9 cellular contexts compared by ENCODE assay signal in the genomic region with DNA sequence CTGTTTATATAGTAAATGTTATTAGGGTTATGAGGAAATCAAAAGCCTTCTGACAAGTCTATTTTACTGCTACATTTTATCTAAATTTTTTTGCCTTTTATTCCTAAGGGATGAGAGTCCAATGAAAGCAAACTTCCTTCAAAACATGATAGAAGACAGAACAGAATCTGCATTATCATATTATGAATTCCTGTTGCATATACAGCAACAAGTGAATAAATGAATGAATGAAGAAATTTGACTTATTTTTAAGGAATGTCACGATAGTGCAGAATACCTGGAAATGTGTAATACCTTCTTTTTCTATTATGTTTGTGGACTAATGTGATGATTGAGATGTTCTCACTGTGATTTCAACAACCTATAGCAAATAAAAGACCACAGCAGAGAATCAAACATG.
"Had no signal": no experiment of that assay in that cellular context is flagged by ENCODE, and none has a peak within 500 bp of the region (broad histone marks: within the 10 kb centered on the region; RNA-seq: fewer than 3 reads in every experiment).

No MANE protein-coding gene starts in this region.

- ATAC-seq: HCT116, K562 had no signal

- H3K4me3 ChIP-seq: GM23248, HAP-1, K562 had no signal

- H3K4me1 ChIP-seq: HAP-1 had no signal

- DNase-seq: GM23248, GOT3, H7, IMR-90, KG1 had no signal

- H3K27ac ChIP-seq: GM23248 had no signal

- H3K9me3 ChIP-seq: HAP-1 had no signal

- FAIRE-seq: HTR-8/SVneo, K562 had no signal
